ENCODE assay signal across 8 cellular contexts in the genomic region with DNA sequence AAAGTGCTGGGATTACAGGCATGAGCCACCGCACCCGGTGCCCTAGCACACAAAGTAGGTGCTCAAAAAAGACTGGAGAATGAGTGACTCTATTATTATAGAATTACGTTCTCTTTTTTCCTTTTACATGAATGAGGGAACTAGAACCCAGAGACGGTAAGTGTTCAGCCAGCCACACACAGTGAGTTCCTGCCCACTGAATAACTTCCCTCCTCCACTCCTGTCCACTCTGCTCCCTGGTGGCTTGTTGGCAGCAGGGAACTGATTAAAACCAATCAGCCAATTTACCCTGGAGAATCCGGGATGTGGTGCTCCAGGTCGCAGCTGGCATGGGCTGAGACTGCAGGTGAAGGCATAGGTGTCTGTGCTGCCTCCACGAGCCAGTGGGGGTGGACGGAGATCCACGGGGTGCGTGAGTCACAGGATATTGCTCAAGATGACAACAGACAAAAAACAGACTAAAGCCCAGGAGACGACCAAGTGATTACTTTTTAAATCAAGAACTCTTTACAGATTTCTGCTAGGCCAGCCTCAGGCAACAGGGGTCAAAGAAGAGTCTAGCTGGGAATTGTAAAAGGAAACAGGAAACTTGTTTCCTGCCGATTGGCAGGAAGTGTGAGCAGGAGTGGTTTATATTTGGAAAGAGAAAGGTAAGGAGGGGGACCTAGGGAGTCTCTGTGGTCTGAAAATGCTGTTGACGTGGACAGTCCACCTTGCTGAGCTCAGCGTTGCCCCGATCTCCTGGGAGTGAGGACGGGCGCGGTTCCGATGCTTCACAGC.
DNase-seq lines count a peak whose midpoint lies in the region; ATAC-seq and TF ChIP-seq lines count a peak whose summit lies in the region.

No MANE protein-coding gene starts in this region.

- peak overlapping the region; percentile 92 for H3K27ac ChIP-seq in RWPE1

- DNase-seq in GM04503 (ENCODE audit: low read depth) (peak; percentile 47), RWPE1 (ENCODE audit: low spot score) (peak; percentile 86), foreskin fibroblast (peak; percentile 17 to 43), sciatic nerve (ENCODE audit: low spot score) (peak; percentile 74), GOT3 (lab: John Stamatoyannopoulos, UW) (no peak), NCI-H510A treated with DMSO at 0.1 percent for 48 hours (lab: John Stamatoyannopoulos, UW) (no peak)

- CTCF ChIA-PET in RWPE1 (lab: Yijun Ruan, JAX), result interaction anchor here (0.5 to 0.6 kb wide), 2 partner anchors 29 to 187 kb away, joined by 3 read pairs; no protein-coding TSS in a partner anchor

- ATAC-seq in sciatic nerve, result peak; percentile 74
- no peak for ATAC-seq in GM19397 (IDR thresholded peaks at IDR 0.05; ENCODE audit: unreplicated experiment)
- ATAC-seq in HG02759 (IDR thresholded peaks at IDR 0.05; ENCODE audit: unreplicated experiment), result no peak

- no peak for TF ChIP-seq CTCF in RWPE1 (conservative IDR thresholded peaks at IDR 0.05; ENCODE audit: low read depth)
- TF ChIP-seq CTCF in foreskin fibroblast (IDR thresholded peaks at IDR 0.05; ENCODE audit: low read depth, low read length), result no peak

- POLR2A ChIA-PET in RWPE1 (lab: Yijun Ruan, JAX; ENCODE audit: low non-redundant PET), result no interaction called here

- intact Hi-C loops in sciatic nerve (cut with DNase I), result no loop called here

- H3K4me3 ChIP-seq in foreskin fibroblast (ENCODE audit: low read depth in 1 of 2, low read length in 2 of 2), result no peak overlapping the region

Comparison
In these comparisons a context has a peak if more than half of its experiments do, and no peak if none do; other contexts are left out.
1. DNase-seq: peak in GM04503 (single experiment), RWPE1 (single experiment), foreskin fibroblast (2 of 2) and sciatic nerve (single experiment); none in GOT3 (single experiment) and NCI-H510A treated with DMSO at 0.1 percent for 48 hours (single experiment).